ENCODE assay signal across 1 cellular context in the genomic region with DNA sequence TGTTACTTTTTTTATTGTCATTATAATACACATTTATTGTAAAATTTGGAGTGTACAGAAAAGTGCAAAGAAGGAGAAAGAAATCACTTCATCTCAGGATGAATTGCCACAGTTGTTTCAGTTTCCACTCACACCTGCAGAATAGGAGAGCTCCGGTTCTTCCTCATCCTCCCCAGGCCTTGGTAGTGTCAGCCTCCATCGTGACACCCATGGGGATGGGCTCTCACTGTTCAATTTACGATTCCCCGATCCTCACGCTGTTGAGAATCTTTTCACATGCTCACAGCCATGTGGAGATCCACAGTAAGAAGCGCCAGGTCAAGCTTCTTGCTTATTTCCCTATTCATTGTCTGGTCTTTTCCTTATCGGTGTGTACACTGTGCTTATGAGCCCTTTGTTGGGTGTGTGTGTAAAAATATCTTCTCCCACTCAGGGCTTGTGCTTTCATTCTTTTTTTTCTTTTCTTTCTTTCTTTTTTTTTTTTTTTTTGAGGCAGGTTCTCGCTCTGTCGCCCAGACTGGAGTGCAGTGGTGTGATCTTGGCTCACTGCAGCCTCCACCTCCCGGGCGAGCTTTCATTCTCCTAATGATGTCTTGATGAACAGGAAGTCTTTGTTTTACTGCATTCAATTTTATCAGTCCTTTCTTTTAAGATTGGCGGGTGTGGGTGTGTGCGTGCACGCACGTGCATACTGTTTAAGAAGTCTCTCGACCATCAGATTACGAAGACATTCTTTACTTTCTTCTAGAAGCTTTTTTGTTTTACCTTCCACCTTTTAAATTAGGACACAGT.
TF ChIP-seq lines count a peak whose summit lies in the region.

No MANE protein-coding gene starts in this region.

TF ChIP-seq in GM12878, 131 proteins besides CTCF, POLR2A, EP300 and RAD21 (continued from another document):
- TF ChIP-seq, protein P1, sequence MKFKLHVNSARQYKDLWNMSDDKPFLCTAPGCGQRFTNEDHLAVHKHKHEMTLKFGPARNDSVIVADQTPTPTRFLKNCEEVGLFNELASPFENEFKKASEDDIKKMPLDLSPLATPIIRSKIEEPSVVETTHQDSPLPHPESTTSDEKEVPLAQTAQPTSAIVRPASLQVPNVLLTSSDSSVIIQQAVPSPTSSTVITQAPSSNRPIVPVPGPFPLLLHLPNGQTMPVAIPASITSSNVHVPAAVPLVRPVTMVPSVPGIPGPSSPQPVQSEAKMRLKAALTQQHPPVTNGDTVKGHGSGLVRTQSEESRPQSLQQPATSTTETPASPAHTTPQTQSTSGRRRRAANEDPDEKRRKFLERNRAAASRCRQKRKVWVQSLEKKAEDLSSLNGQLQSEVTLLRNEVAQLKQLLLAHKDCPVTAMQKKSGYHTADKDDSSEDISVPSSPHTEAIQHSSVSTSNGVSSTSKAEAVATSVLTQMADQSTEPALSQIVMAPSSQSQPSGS (IDR thresholded peaks at IDR 0.05; ENCODE audit: low read length): no peak
- no peak for TF ChIP-seq CBX3 (IDR thresholded peaks at IDR 0.05; ENCODE audit: borderline replicate concordance, low read depth)
- no peak for TF ChIP-seq RCOR1 (conservative IDR thresholded peaks at IDR 0.05; ENCODE audit: low read depth, low read length)
- TF ChIP-seq, protein P2, sequence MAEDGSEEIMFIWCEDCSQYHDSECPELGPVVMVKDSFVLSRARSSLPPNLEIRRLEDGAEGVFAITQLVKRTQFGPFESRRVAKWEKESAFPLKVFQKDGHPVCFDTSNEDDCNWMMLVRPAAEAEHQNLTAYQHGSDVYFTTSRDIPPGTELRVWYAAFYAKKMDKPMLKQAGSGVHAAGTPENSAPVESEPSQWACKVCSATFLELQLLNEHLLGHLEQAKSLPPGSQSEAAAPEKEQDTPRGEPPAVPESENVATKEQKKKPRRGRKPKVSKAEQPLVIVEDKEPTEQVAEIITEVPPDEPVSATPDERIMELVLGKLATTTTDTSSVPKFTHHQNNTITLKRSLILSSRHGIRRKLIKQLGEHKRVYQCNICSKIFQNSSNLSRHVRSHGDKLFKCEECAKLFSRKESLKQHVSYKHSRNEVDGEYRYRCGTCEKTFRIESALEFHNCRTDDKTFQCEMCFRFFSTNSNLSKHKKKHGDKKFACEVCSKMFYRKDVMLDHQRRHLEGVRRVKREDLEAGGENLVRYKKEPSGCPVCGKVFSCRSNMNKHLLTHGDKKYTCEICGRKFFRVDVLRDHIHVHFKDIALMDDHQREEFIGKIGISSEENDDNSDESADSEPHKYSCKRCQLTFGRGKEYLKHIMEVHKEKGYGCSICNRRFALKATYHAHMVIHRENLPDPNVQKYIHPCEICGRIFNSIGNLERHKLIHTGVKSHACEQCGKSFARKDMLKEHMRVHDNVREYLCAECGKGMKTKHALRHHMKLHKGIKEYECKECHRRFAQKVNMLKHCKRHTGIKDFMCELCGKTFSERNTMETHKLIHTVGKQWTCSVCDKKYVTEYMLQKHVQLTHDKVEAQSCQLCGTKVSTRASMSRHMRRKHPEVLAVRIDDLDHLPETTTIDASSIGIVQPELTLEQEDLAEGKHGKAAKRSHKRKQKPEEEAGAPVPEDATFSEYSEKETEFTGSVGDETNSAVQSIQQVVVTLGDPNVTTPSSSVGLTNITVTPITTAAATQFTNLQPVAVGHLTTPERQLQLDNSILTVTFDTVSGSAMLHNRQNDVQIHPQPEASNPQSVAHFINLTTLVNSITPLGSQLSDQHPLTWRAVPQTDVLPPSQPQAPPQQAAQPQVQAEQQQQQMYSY (CRISPR knock-in tag; IDR thresholded peaks at IDR 0.05): no peak
- TF ChIP-seq, protein P3, sequence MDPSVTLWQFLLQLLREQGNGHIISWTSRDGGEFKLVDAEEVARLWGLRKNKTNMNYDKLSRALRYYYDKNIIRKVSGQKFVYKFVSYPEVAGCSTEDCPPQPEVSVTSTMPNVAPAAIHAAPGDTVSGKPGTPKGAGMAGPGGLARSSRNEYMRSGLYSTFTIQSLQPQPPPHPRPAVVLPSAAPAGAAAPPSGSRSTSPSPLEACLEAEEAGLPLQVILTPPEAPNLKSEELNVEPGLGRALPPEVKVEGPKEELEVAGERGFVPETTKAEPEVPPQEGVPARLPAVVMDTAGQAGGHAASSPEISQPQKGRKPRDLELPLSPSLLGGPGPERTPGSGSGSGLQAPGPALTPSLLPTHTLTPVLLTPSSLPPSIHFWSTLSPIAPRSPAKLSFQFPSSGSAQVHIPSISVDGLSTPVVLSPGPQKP (IDR thresholded peaks at IDR 0.05; ENCODE audit: low read depth, low read length): no peak
- no peak for TF ChIP-seq ZBED1 (IDR thresholded peaks at IDR 0.05; ENCODE audit: borderline replicate concordance)
- no peak for TF ChIP-seq EZH2 (IDR thresholded peaks at IDR 0.05; ENCODE audit: borderline replicate concordance, control insufficient read depth, low read depth, low read length)
- TF ChIP-seq, protein P4, sequence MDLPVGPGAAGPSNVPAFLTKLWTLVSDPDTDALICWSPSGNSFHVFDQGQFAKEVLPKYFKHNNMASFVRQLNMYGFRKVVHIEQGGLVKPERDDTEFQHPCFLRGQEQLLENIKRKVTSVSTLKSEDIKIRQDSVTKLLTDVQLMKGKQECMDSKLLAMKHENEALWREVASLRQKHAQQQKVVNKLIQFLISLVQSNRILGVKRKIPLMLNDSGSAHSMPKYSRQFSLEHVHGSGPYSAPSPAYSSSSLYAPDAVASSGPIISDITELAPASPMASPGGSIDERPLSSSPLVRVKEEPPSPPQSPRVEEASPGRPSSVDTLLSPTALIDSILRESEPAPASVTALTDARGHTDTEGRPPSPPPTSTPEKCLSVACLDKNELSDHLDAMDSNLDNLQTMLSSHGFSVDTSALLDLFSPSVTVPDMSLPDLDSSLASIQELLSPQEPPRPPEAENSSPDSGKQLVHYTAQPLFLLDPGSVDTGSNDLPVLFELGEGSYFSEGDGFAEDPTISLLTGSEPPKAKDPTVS (IDR thresholded peaks at IDR 0.05; ENCODE audit: low read depth, low read length): no peak
- no peak for TF ChIP-seq PML (IDR thresholded peaks at IDR 0.05; ENCODE audit: low read length)
- TF ChIP-seq YY1 (IDR thresholded peaks at IDR 0.05; ENCODE audit: low read depth, low read length): no peak
- TF ChIP-seq, protein P5, sequence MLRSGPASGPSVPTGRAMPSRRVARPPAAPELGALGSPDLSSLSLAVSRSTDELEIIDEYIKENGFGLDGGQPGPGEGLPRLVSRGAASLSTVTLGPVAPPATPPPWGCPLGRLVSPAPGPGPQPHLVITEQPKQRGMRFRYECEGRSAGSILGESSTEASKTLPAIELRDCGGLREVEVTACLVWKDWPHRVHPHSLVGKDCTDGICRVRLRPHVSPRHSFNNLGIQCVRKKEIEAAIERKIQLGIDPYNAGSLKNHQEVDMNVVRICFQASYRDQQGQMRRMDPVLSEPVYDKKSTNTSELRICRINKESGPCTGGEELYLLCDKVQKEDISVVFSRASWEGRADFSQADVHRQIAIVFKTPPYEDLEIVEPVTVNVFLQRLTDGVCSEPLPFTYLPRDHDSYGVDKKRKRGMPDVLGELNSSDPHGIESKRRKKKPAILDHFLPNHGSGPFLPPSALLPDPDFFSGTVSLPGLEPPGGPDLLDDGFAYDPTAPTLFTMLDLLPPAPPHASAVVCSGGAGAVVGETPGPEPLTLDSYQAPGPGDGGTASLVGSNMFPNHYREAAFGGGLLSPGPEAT (IDR thresholded peaks at IDR 0.05; ENCODE audit: low read depth): no peak
